24 cellular contexts compared by ENCODE assay signal in the genomic region with DNA sequence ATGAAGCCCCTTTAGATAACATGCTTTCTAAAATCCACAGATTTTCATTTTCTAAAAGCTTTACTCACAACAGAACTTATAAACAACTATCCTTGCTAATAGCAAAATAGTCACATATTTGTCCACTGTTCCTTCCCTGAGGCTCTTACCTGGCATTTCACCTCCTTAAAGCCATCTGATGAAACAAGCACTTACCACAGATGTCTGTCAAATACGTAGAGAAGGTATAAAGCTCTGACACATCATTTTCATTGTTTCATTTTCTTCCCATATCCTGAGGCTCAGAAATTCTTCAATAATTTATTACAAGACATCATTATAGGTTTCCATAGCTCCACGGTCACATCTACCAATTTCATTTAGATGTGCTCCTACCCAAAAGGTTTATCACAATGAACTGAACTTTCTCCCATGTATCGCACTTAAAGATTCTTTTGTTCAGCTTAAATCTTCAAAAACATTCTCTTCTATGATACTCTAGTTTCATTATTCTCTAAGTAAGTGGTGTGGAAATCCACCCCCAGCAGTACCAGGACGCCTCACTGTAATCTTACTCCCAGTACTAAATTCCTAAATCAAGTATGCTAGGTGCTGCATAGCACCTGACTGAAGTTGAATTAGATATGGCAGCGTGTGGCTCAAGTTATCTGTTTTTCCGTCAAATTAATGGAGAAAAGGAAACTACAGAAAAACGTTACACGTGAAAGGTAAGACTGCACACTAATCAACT.
DNase-seq lines count a peak whose midpoint lies in the region; ATAC-seq, FAIRE-seq and TF ChIP-seq lines count a peak whose summit lies in the region.
"Had no signal": no experiment of that assay in that cellular context is flagged by ENCODE, and none has a peak within 500 bp of the region (broad histone marks: within the 10 kb centered on the region; RNA-seq: fewer than 3 reads in every experiment).

No MANE protein-coding gene starts in this region.

- DNase-seq in D721Med (ENCODE audit: insufficient read length, low spot score) (no peak), memory B cell (ENCODE audit: low spot score in 2 of 2) (no peak), trophoblast cell (peak; percentile 69 to 89), ascending aorta (ENCODE audit: low spot score in 2 of 2) (no peak)
- DNase-seq in central memory CD8-positive, alpha-beta T cell (ENCODE audit: low spot score in 2 of 2): no peak
- DNase-seq in activated CD4-positive, alpha-beta T cell treated with anti-CD3 and anti-CD28 coated beads for 48 hours: no peak
- no peak for DNase-seq in stimulated activated CD4-positive, alpha-beta T cell treated with anti-CD3 and anti-CD28 coated beads, Interleukin-12 subunit alpha, Interleukin-12 subunit beta, amount 100 ng/mL, for 4 hours
- DNase-seq: 8988T; Caco-2; CD4-positive, CD25-positive, alpha-beta regulatory T cell; CD8-positive, alpha-beta T cell; DMS 273 treated with DMSO at 0.1 percent for 48 hours; DMS79; EL; GDM1; H9 had no signal

- H4K8ac ChIP-seq in trophoblast cell (ENCODE audit: low read depth, low read length): no peak overlapping the region

- H3K36me3 ChIP-seq in trophoblast cell (ENCODE audit: control insufficient read depth in 1 of 2, insufficient read depth in 2 of 2, low read length in 2 of 2) (no peaks in the 10 kb centered on the region), ascending aorta (no peaks in the 10 kb centered on the region)
- H3K36me3 ChIP-seq: BLaER1 had no signal

- H3K27ac ChIP-seq in trophoblast cell (ENCODE audit: low read depth, low read length) (no peak overlapping the region), ascending aorta (no peak overlapping the region)
- H3K27ac ChIP-seq: A549, BLaER1, C4-2B had no signal

- H2BK12ac ChIP-seq in trophoblast cell (ENCODE audit: low read length): no peak overlapping the region

- no peak overlapping the region for H3K4me2 ChIP-seq in trophoblast cell (ENCODE audit: low read length)
- H3K4me2 ChIP-seq: A549, BLaER1, GM23338 had no signal

- WGBS in trophoblast cell (ENCODE audit: extremely low coverage, insufficient coverage, insufficient read length): no CpG with 5 or more reads among the region's 8 CpGs

- no peak overlapping the region for H2BK5ac ChIP-seq in trophoblast cell (ENCODE audit: low read depth, low read length, poor library complexity)

- H3K4me3 ChIP-seq in trophoblast cell (ENCODE audit: low read depth, low read length) (no peak overlapping the region), ascending aorta (no peak overlapping the region)
- H3K4me3 ChIP-seq: A549, BLaER1, GM12878, GM23338 had no signal

- H3K36me3 Mint-ChIP-seq in central memory CD8-positive, alpha-beta T cell (ENCODE audit: insufficient read depth): no peaks in the 10 kb centered on the region
- peaks cover 2% of the 10 kb centered on the region for H3K36me3 Mint-ChIP-seq in memory B cell
- H3K36me3 Mint-ChIP-seq: CD8-positive, alpha-beta T cell had no signal

- no peak overlapping the region for H3K4me3 Mint-ChIP-seq in central memory CD8-positive, alpha-beta T cell
- no peak overlapping the region for H3K4me3 Mint-ChIP-seq in memory B cell
- H3K4me3 Mint-ChIP-seq: B cell; CD4-positive, CD25-positive, alpha-beta regulatory T cell; CD8-positive, alpha-beta T cell; GM23338; H9 had no signal

- H3K27ac Mint-ChIP-seq in central memory CD8-positive, alpha-beta T cell (ENCODE audit: low read depth): peak overlapping the region; percentile 16
- peak overlapping the region; percentile 66 for H3K27ac Mint-ChIP-seq in memory B cell
- H3K27ac Mint-ChIP-seq: B cell; CD4-positive, CD25-positive, alpha-beta regulatory T cell; CD8-positive, alpha-beta T cell; GM23338; H9 had no signal

- H3K4ac ChIP-seq in trophoblast cell (ENCODE audit: low read depth, low read length): no peak overlapping the region

- no peak overlapping the region for H4K12ac ChIP-seq in trophoblast cell (ENCODE audit: low read depth, low read length)

- no peaks in the 10 kb centered on the region for H3K79me2 ChIP-seq in trophoblast cell (ENCODE audit: control insufficient read depth, insufficient read depth, low read length, poor library complexity)

- H3K4me1 Mint-ChIP-seq in central memory CD8-positive, alpha-beta T cell: peaks cover 12% of the 10 kb centered on the region
- H3K4me1 Mint-ChIP-seq in memory B cell: no peaks in the 10 kb centered on the region
- H3K4me1 Mint-ChIP-seq: B cell had no signal

- TF ChIP-seq CTCF in D721Med (IDR thresholded peaks at IDR 0.05; ENCODE audit: insufficient read depth, missing control alignments): no peak
- no peak for TF ChIP-seq CTCF in ascending aorta (IDR thresholded peaks at IDR 0.05)

- H2AFZ ChIP-seq in trophoblast cell (ENCODE audit: insufficient read depth, low read length, poor library complexity): no peak overlapping the region
- H2AFZ ChIP-seq: GM23338 had no signal

- ATAC-seq in central memory CD8-positive, alpha-beta T cell (replicated peaks; ENCODE audit: extremely low read depth, poor library complexity, severe bottlenecking): no peak
- ATAC-seq in memory B cell (ENCODE audit: low read depth): no peak
- ATAC-seq: A549; CD8-positive, alpha-beta T cell; GM12878; GM23338; HCT116 had no signal

- H3K4me1 ChIP-seq in trophoblast cell (ENCODE audit: control insufficient read depth in 1 of 2, insufficient read depth in 2 of 2, low read length in 2 of 2) (peaks cover 5 to 9% of the 10 kb centered on the region in 2 experiments), ascending aorta (no peaks in the 10 kb centered on the region)
- H3K4me1 ChIP-seq: A549, Caco-2 had no signal

- no peaks in the 10 kb centered on the region for H3K9me3 ChIP-seq in trophoblast cell (ENCODE audit: insufficient read depth, low read depth, low read length)
- H3K9me3 ChIP-seq in ascending aorta: no peaks in the 10 kb centered on the region
- H3K9me3 ChIP-seq: A549, BLaER1, Caco-2 had no signal

- FAIRE-seq in D721Med (lab: Jason Lieb, UNC): peak; percentile 38
- FAIRE-seq: A549, GM12878, GM19239 had no signal

- H2BK120ac ChIP-seq in trophoblast cell (ENCODE audit: insufficient read depth, low read length, poor library complexity): no peak overlapping the region

- no peak overlapping the region for H2AK5ac ChIP-seq in trophoblast cell (ENCODE audit: low read length)

- no peak overlapping the region for H3K23ac ChIP-seq in trophoblast cell (ENCODE audit: low read length)

- H3K9me3 Mint-ChIP-seq in central memory CD8-positive, alpha-beta T cell: no peaks in the 10 kb centered on the region
- H3K9me3 Mint-ChIP-seq in memory B cell: no peaks in the 10 kb centered on the region
- H3K9me3 Mint-ChIP-seq: CD8-positive, alpha-beta T cell; GM23338; H9 had no signal

- H3K27me3 Mint-ChIP-seq in central memory CD8-positive, alpha-beta T cell: no peaks in the 10 kb centered on the region
- no peaks in the 10 kb centered on the region for H3K27me3 Mint-ChIP-seq in memory B cell
- H3K27me3 Mint-ChIP-seq: B cell; CD4-positive, CD25-positive, alpha-beta regulatory T cell had no signal

- H3K9ac ChIP-seq in trophoblast cell (ENCODE audit: low read length): no peak overlapping the region
- H3K9ac ChIP-seq: BLaER1 had no signal

- intact Hi-C loops in ascending aorta (cut with DNase I): no loop called here

- H3K27me3 ChIP-seq in trophoblast cell (ENCODE audit: insufficient read depth, low read length) (no peaks in the 10 kb centered on the region), ascending aorta (no peaks in the 10 kb centered on the region)
- H3K27me3 ChIP-seq: BLaER1 had no signal

- no peak overlapping the region for H3K18ac ChIP-seq in trophoblast cell (ENCODE audit: low read length)

- peaks cover 3% of the 10 kb centered on the region for H3K79me1 ChIP-seq in trophoblast cell (ENCODE audit: low read length)

- H4K91ac ChIP-seq in trophoblast cell (ENCODE audit: low read depth, low read length): no peak overlapping the region

- H3K14ac ChIP-seq in trophoblast cell (ENCODE audit: low read length): no peak overlapping the region

Comparison
In these comparisons a context has a peak if more than half of its experiments do, and no peak if none do; other contexts are left out.
1. DNase-seq: peak in trophoblast cell (2 of 2); none in D721Med (single experiment), central memory CD8-positive, alpha-beta T cell (0 of 2), memory B cell (0 of 2), activated CD4-positive, alpha-beta T cell treated with anti-CD3 and anti-CD28 coated beads for 48 hours (single experiment), ascending aorta (0 of 2) and stimulated activated CD4-positive, alpha-beta T cell treated with anti-CD3 and anti-CD28 coated beads, Interleukin-12 subunit alpha, Interleukin-12 subunit beta, amount 100 ng/mL, for 4 hours (single experiment).